ENCODE assay signal across 10 cellular contexts in the genomic region with DNA sequence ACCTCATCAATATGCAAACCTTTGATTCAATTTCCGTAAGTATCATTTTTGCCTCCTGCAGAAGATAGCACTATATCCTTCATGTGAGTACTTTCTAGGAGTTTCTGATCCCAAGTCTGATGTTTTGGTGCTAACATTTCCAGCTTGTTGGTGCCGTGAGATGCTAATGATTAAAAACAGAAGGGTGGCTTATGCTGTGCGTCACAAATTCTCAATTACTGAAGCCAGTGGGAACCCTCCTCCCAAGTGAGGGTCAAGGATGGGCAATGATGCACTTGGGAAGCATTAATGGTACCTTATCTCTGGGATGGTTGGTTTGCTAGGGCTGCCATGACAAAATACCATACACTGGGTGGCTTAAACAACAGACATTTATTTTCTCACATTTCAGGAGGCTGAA.
"Had no signal": no experiment of that assay in that cellular context is flagged by ENCODE, and none has a peak within 500 bp of the region (broad histone marks: within the 10 kb centered on the region; RNA-seq: fewer than 3 reads in every experiment).

No MANE protein-coding gene starts in this region.

- DNase-seq: GM23248, GOT3, H7, H9, HCEC 1CT, HFFc6 had no signal

- H3K4me2 ChIP-seq: GM23338 had no signal

- H3K27ac Mint-ChIP-seq: GM23338, H9, HFFc6 had no signal

- H3K4me3 ChIP-seq: GM23248, GM23338, HAP-1 had no signal

- FAIRE-seq: H1, H54 had no signal

- H3K9ac ChIP-seq: GM23248 had no signal

- H3K9me3 ChIP-seq: HAP-1 had no signal

- H3K4me1 ChIP-seq: HAP-1 had no signal

- H3K4me3 Mint-ChIP-seq: GM23338, H9, HFFc6 had no signal

- H3K27ac ChIP-seq: GM23248 had no signal

- H2AFZ ChIP-seq: GM23248, GM23338 had no signal

- H3K36me3 ChIP-seq: HAP-1 had no signal
